ENCODE assay signal across 11 cellular contexts in the genomic region with DNA sequence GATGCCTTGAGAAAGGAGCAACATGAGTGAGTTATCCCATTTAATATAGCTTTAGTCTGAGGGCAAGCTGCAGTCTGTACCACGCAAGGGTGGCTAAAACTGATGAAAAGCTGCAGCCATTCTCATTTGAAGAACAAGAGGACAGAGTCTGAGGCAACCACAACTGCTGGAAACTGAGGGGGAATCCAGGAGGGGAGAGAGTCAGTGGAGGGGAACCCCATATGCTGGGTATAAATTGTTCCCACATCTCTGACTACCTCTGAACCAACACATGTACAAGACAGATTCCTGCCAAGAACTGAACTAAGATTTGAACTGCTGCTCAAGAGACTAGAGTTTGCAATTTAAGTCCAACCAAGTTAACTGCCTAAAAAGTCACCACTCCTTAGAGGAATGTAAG. TPM values are rescaled to one million over a fixed set of nuclear protein-coding genes. Genes with fewer than 3 reads are reported as not detected.
A peak's percentile ranks its signal among the peaks of the same experiment; 100 is the strongest.
DNase-seq lines count a peak whose midpoint lies in the region; ATAC-seq and TF ChIP-seq lines count a peak whose summit lies in the region.
"Had no signal": no experiment of that assay in that cellular context is flagged by ENCODE, and none has a peak within 500 bp of the region (broad histone marks: within the 10 kb centered on the region; RNA-seq: fewer than 3 reads in every experiment).

No MANE protein-coding gene starts in this region.

- no peaks in the 10 kb centered on the region for H3K27me3 ChIP-seq in endocrine pancreas (ENCODE audit: control insufficient read depth, insufficient read depth, low read length)
- H3K27me3 ChIP-seq in CD8-positive, alpha-beta memory T cell (ENCODE audit: insufficient read depth, low read length, poor library complexity, severe bottlenecking) = no peaks in the 10 kb centered on the region
- H3K27me3 ChIP-seq: BLaER1 had no signal

- peaks cover 2% of the 10 kb centered on the region for H3K36me3 ChIP-seq in endocrine pancreas (ENCODE audit: control insufficient read depth, insufficient read depth, low read length)
- H3K36me3 ChIP-seq in CD8-positive, alpha-beta memory T cell (ENCODE audit: insufficient read depth, low read length) = peaks cover 16% of the 10 kb centered on the region

- peaks cover 0 to 39% (median 9%) of the 10 kb centered on the region in 3 donors for H3K36me3 Mint-ChIP-seq in CD8-positive, alpha-beta memory T cell

- H3K4me1 ChIP-seq in endocrine pancreas (ENCODE audit: control insufficient read depth, insufficient read depth, low read length) = peaks cover 4% of the 10 kb centered on the region
- peaks cover 18% of the 10 kb centered on the region for H3K4me1 ChIP-seq in CD8-positive, alpha-beta memory T cell (ENCODE audit: insufficient read depth, low read length)

- H3K4me1 Mint-ChIP-seq in CD8-positive, alpha-beta memory T cell = peaks cover 57 to 88% (median 81%) of the 10 kb centered on the region in 3 donors

- H3K9me3 Mint-ChIP-seq in CD8-positive, alpha-beta memory T cell = no peaks in the 10 kb centered on the region

- H3K9ac ChIP-seq in endocrine pancreas (ENCODE audit: control insufficient read depth, insufficient read depth, low read length) = peak overlapping the region; percentile 26
- H3K9ac ChIP-seq: BLaER1 had no signal

- H3K4me3 ChIP-seq in endocrine pancreas (ENCODE audit: control insufficient read depth, insufficient read depth, low read length) = no peak overlapping the region
- H3K4me3 ChIP-seq in CD8-positive, alpha-beta memory T cell (ENCODE audit: low read length) = no peak overlapping the region
- H3K4me3 ChIP-seq: BLaER1, lung had no signal

- DNase-seq in GM13977 (ENCODE audit: low spot score) (peak; percentile 18), NCI-H1092 treated with DMSO at 0.1 percent for 48 hours (lab: John Stamatoyannopoulos, UW) (no peak), epidermal melanocyte (ENCODE audit: insufficient read length, low spot score) (no peak), NCI-H1694 treated with DMSO at 0.1 percent for 48 hours (lab: John Stamatoyannopoulos, UW) (no peak)
- no peak for DNase-seq in CD8-positive, alpha-beta memory T cell
- DNase-seq: NCI-H187 had no signal

- POLR2A ChIA-PET in CD8-positive, alpha-beta memory T cell (lab: Charles Lee) = no interaction called here

- no peaks in the 10 kb centered on the region for H3K27me3 Mint-ChIP-seq in CD8-positive, alpha-beta memory T cell

- TF ChIP-seq CTCF in GM13977 (IDR thresholded peaks at IDR 0.05; ENCODE audit: extremely low read depth, insufficient read depth, missing control alignments) = no peak

- in situ Hi-C loops in GM13977 (cut with MboI; ENCODE audit: low pct_unique_long_range_greater_than_20kb, low sequenced_read_pairs, unreplicated experiment) = no loop called here

- H3K4me3 Mint-ChIP-seq in CD8-positive, alpha-beta memory T cell = no peak overlapping the region

- ATAC-seq in GM19324 (IDR thresholded peaks at IDR 0.05; ENCODE audit: low FRiP score, unreplicated experiment) = peak; percentile 46
- ATAC-seq in HG02798 (IDR thresholded peaks at IDR 0.05; ENCODE audit: poor library complexity, unreplicated experiment) = peak; percentile 66

- CTCF ChIA-PET in CD8-positive, alpha-beta memory T cell (lab: Charles Lee) = no interaction called here

- H3K27ac ChIP-seq in CD8-positive, alpha-beta memory T cell (ENCODE audit: low read depth, low read length) = no peak overlapping the region
- H3K27ac ChIP-seq: BLaER1 had no signal

- no peaks in the 10 kb centered on the region for H3K9me3 ChIP-seq in endocrine pancreas (ENCODE audit: control insufficient read depth, low read length)
- H3K9me3 ChIP-seq in CD8-positive, alpha-beta memory T cell (ENCODE audit: low read length) = no peaks in the 10 kb centered on the region
- H3K9me3 ChIP-seq: BLaER1 had no signal

- peak overlapping the region in 2 of 8 donors; percentile 20 to 39 for H3K27ac Mint-ChIP-seq in CD8-positive, alpha-beta memory T cell

RNA-seq across cellular contexts. Expression of a gene that starts 11.4 kb away (rescaled TPM):
- total RNA-seq in CD8-positive, alpha-beta memory T cell = 10 to 100 TPM; 30.9 to 32.7 TPM
- 31.0 TPM for polyA plus RNA-seq in CD8-positive, alpha-beta memory T cell
